ENCODE assay signal across 8 cellular contexts in genomic region chr20:58980711-58981563, GRCh38. TPM values are rescaled to one million over a fixed set of nuclear protein-coding genes. Genes with fewer than 3 reads are reported as not detected.
DNase-seq lines count a peak whose midpoint lies in the region; ATAC-seq and TF ChIP-seq lines count a peak whose summit lies in the region.

Gene NELFCD, plus strand, starts transcription at chr20:58981256. Its CDS starts 54 bp downstream, at chr20:58981310.

- DNase-seq in GM12865 (ENCODE audit: low read depth) (peak; percentile 90), NCI-H1417 (lab: John Stamatoyannopoulos, UW) (peak; percentile 86 to 94 (median 91)), amniotic epithelial cell (ENCODE audit: low read depth) (peak; percentile 60), left ventricle myocardium inferior (peak; percentile 89), progenitor cell of endocrine pancreas (ENCODE audit: low spot score, unreplicated experiment) (peak; percentile 87), upper lobe of right lung (peak; percentile 95)

- peak within 1 kb of the TSS; percentile 91 for H3K27ac ChIP-seq in left ventricle myocardium inferior (replicated peaks)
- H3K27ac ChIP-seq in upper lobe of right lung = peak within 1 kb of the TSS; percentile 78

- H3K4me1 Mint-ChIP-seq in progenitor cell of endocrine pancreas (ENCODE audit: low read depth) = peaks cover 23% of the 10 kb centered on the region

- peaks cover 10% of the 10 kb centered on the region for H3K9me3 ChIP-seq in left ventricle myocardium inferior (replicated peaks)
- H3K9me3 ChIP-seq in upper lobe of right lung = peaks cover under 1% of the 10 kb centered on the region

- H3K36me3 Mint-ChIP-seq in progenitor cell of endocrine pancreas (ENCODE audit: insufficient read depth) = peaks cover 6% of the 10 kb centered on the region

- H3K27ac Mint-ChIP-seq in progenitor cell of endocrine pancreas = peak within 1 kb of the TSS; percentile 91

- peaks cover 51% of the 10 kb centered on the region for H3K4me1 ChIP-seq in left ventricle myocardium inferior
- peaks cover 24% of the 10 kb centered on the region for H3K4me1 ChIP-seq in upper lobe of right lung

- peak within 1 kb of the TSS; percentile 79 for H3K4me3 ChIP-seq in GM12865 (ENCODE audit: low read depth, low read length)
- H3K4me3 ChIP-seq in left ventricle myocardium inferior = peak within 1 kb of the TSS; percentile 74
- H3K4me3 ChIP-seq in upper lobe of right lung = peak within 1 kb of the TSS; percentile 63

- peaks cover 5% of the 10 kb centered on the region for H3K27me3 Mint-ChIP-seq in progenitor cell of endocrine pancreas

- intact Hi-C loops in T-helper 1 cell treated with Interleukin-12 subunit alpha and Interleukin-12 subunit beta and Interleukin-4 antibody, amounts not matched to agents 30 ng/mL and 1 ng/mL, for 36 hours (cut with micrococcal nuclease) = loop anchor here (1.0 to 5.0 kb wide), 12 partner anchors 24 to 674 kb away; partner anchors contain the start of genes ATP5F1E, PRELID3B, STX16 and VAPB
- intact Hi-C loops in left ventricle myocardium inferior (cut with micrococcal nuclease) = loop anchor here (10.0 kb wide), 1 partner anchor 76 kb away; no protein-coding TSS in a partner anchor
- intact Hi-C loops in upper lobe of right lung (cut with DNase I) = no loop called here

- no peaks in the 10 kb centered on the region for H3K9me3 Mint-ChIP-seq in progenitor cell of endocrine pancreas (ENCODE audit: low read depth)

- no peak for TF ChIP-seq CTCF in GM12865 (IDR thresholded peaks at IDR 0.05; ENCODE audit: insufficient read depth, low read depth, low read length, missing control alignments)
- no peak for TF ChIP-seq CTCF in left ventricle myocardium inferior (IDR thresholded peaks at IDR 0.05; ENCODE audit: borderline replicate concordance)
- TF ChIP-seq CTCF in progenitor cell of endocrine pancreas (IDR thresholded peaks at IDR 0.05; ENCODE audit: unreplicated experiment) = no peak
- TF ChIP-seq CTCF in upper lobe of right lung (IDR thresholded peaks at IDR 0.05) = no peak

- peak; percentile 77 for ATAC-seq in HG02678 (IDR thresholded peaks at IDR 0.05; ENCODE audit: unreplicated experiment)
- peak; percentile 98 for ATAC-seq in upper lobe of right lung

- H3K4me3 Mint-ChIP-seq in progenitor cell of endocrine pancreas (ENCODE audit: low read depth) = peak within 1 kb of the TSS; percentile 87

- no peaks in the 10 kb centered on the region for H3K36me3 ChIP-seq in left ventricle myocardium inferior
- H3K36me3 ChIP-seq in upper lobe of right lung = peaks cover 1% of the 10 kb centered on the region

- no peaks in the 10 kb centered on the region for H3K27me3 ChIP-seq in left ventricle myocardium inferior (ENCODE audit: low read depth)
- no peaks in the 10 kb centered on the region for H3K27me3 ChIP-seq in upper lobe of right lung

RNA-seq across cellular contexts. Expression of gene NELFCD, which starts in this region (rescaled TPM):
- total RNA-seq in T-helper 1 cell treated with Interleukin-12 subunit alpha and Interleukin-12 subunit beta and Interleukin-4 antibody, amounts not matched to agents 30 ng/mL and 1 ng/mL, for 36 hours = 73.7 and 77.7 TPM in 2 replicates
- total RNA-seq in left ventricle myocardium inferior (30.4 TPM), progenitor cell of endocrine pancreas (116 and 122 TPM in 2 replicates), upper lobe of right lung (51.2 TPM)

Comparison
In these comparisons a context has a peak if more than half of its experiments do, and no peak if none do; other contexts are left out.
1. Peak in every context shown above with its lines: DNase-seq, ATAC-seq, H3K4me3 ChIP-seq and H3K27ac ChIP-seq.